9 cellular contexts compared by ENCODE assay signal in genomic region chr6:33126101-33126714, GRCh38. TPM values are rescaled to one million over a fixed set of nuclear protein-coding genes. Genes with fewer than 3 reads are reported as not detected.
DNase-seq lines count a peak whose midpoint lies in the region; ATAC-seq, FAIRE-seq and TF ChIP-seq lines count a peak whose summit lies in the region.
"Had no signal": no experiment of that assay in that cellular context is flagged by ENCODE, and none has a peak within 500 bp of the region (broad histone marks: within the 10 kb centered on the region; RNA-seq: fewer than 3 reads in every experiment).

No MANE protein-coding gene starts in this region.

- H3K4me3 ChIP-seq in astrocyte (ENCODE audit: insufficient read depth, low read depth, low read length), result no peak overlapping the region

- no peak overlapping the region for H3K27ac ChIP-seq in astrocyte (ENCODE audit: low read depth, low read length)
- H3K27ac ChIP-seq: neutrophil had no signal

- H3K9ac ChIP-seq in astrocyte (ENCODE audit: low read length), result no peak overlapping the region

- H3K79me2 ChIP-seq in astrocyte (ENCODE audit: insufficient read depth, low read length), result no peaks in the 10 kb centered on the region

- no peaks in the 10 kb centered on the region for H3K36me3 Mint-ChIP-seq in astrocyte (ENCODE audit: low read depth, unreplicated experiment)

- no peak overlapping the region for H2AFZ ChIP-seq in astrocyte (ENCODE audit: low read depth, low read length)

- no peaks in the 10 kb centered on the region for H3K36me3 ChIP-seq in astrocyte (ENCODE audit: insufficient read depth, low read length)
- H3K36me3 ChIP-seq: neutrophil had no signal

- H3K9me3 ChIP-seq in astrocyte (ENCODE audit: insufficient read depth, low read depth, low read length), result peaks cover 14% of the 10 kb centered on the region

- ATAC-seq in GM19452 (IDR thresholded peaks at IDR 0.05; ENCODE audit: unreplicated experiment) (no peak), GM18909 (IDR thresholded peaks at IDR 0.05; ENCODE audit: poor library complexity, unreplicated experiment) (no peak)

- peak; percentile 45 for TF ChIP-seq CTCF in astrocyte (IDR thresholded peaks at IDR 0.05; ENCODE audit: insufficient read depth, low read depth, low read length)

- no peak overlapping the region for H3K27ac Mint-ChIP-seq in astrocyte (ENCODE audit: unreplicated experiment)

- H3K4me1 Mint-ChIP-seq in astrocyte (ENCODE audit: low read depth, unreplicated experiment), result no peaks in the 10 kb centered on the region

- peaks cover 21% of the 10 kb centered on the region for H3K27me3 ChIP-seq in astrocyte (ENCODE audit: insufficient read depth, low read length)
- H3K27me3 ChIP-seq: neutrophil had no signal

- H3K27me3 Mint-ChIP-seq in astrocyte (ENCODE audit: low read depth, unreplicated experiment), result peaks cover 23% of the 10 kb centered on the region

- no peak overlapping the region for H3K4me2 ChIP-seq in astrocyte (ENCODE audit: low read length)

- H3K4me3 Mint-ChIP-seq in astrocyte (ENCODE audit: unreplicated experiment), result no peak overlapping the region

- no peaks in the 10 kb centered on the region for H3K4me1 ChIP-seq in astrocyte (ENCODE audit: insufficient read depth, low read length)

- peaks cover 17% of the 10 kb centered on the region for H3K9me3 Mint-ChIP-seq in astrocyte (ENCODE audit: unreplicated experiment)

- no peak for FAIRE-seq in astrocyte (lab: Jason Lieb, UNC)

- H4K20me1 ChIP-seq in astrocyte (ENCODE audit: insufficient read depth, low read length), result no peaks in the 10 kb centered on the region

- DNase-seq in C1 segment of cervical spinal cord (lab: John Stamatoyannopoulos, UW), result peak in 9 of 14 donors; percentile 5 to 52 (median 19)
- peak; percentile 57 for DNase-seq in HT-29 (ENCODE audit: low spot score)
- peak in 4 of 5 experiments; percentile 30 to 52 (median 45) for DNase-seq in T-helper 2 cell
- DNase-seq in astrocyte (ENCODE audit: low read depth), result no peak
- DNase-seq in iPS-NIHi7 (ENCODE audit: extremely low spot score), result peak; percentile 77
- peak; percentile 65 to 73 for DNase-seq in stimulated activated CD4-positive, alpha-beta T cell treated with anti-CD3 and anti-CD28 coated beads, Interleukin-2, amount 100 ng/mL, for 48 hours

RNA-seq across cellular contexts. Expression of gene HLA-DPB1, which starts 50.4 kb away (rescaled TPM):
- not detected in 2 replicates for total RNA-seq in HT-29 (2014; rRNA removed; shearing (Covaris generic))
- 2.7 and 3.4 TPM in 2 replicates for total RNA-seq in astrocyte

RNA-seq across cellular contexts. Expression of gene HLA-DPA1, which starts 52.8 kb away (rescaled TPM):
- total RNA-seq in HT-29 (2014; rRNA removed; shearing (Covaris generic)), result not detected in 2 replicates
- 0.50 and 1.7 TPM in 2 replicates for total RNA-seq in astrocyte
